In genomic region chr2:117888897-117889296, GRCh38 we compare ENCODE assay signal across 1 cellular context.
TF ChIP-seq lines count a peak whose summit lies in the region.

No MANE protein-coding gene starts in this region.

TF ChIP-seq in GM23338, 12 proteins besides CTCF, POLR2A, EP300 and RAD21 (continued from another document):
- TF ChIP-seq REST (IDR thresholded peaks at IDR 0.05; ENCODE audit: unreplicated experiment): no peak
- no peak for TF ChIP-seq STAT1 (IDR thresholded peaks at IDR 0.05; ENCODE audit: unreplicated experiment)
- TF ChIP-seq CREB1 (CRISPR knock-in tag; IDR thresholded peaks at IDR 0.05; ENCODE audit: low read depth): no peak
- no peak for TF ChIP-seq JUNB (IDR thresholded peaks at IDR 0.05; ENCODE audit: unreplicated experiment)
TF ChIP-seq in GM23338: peak in this region for 0.
